ENCODE assay signal across 2 cellular contexts in genomic region chr17:647340-648197, GRCh38.
TF ChIP-seq lines count a peak whose summit lies in the region.

No MANE protein-coding gene starts in this region.

TF ChIP-seq in GM23338, 12 proteins besides CTCF, POLR2A, EP300 and RAD21:
- TF ChIP-seq EZH2 (IDR thresholded peaks at IDR 0.05; ENCODE audit: low read depth, unreplicated experiment): no peak
- TF ChIP-seq ETS1 (IDR thresholded peaks at IDR 0.05): no peak
- TF ChIP-seq POLR2AphosphoS5 (IDR thresholded peaks at IDR 0.05; ENCODE audit: low read depth): no peak
- TF ChIP-seq EZH2phosphoT487 (IDR thresholded peaks at IDR 0.05; ENCODE audit: unreplicated experiment): no peak
- no peak for TF ChIP-seq ZNF462 (CRISPR knock-in tag; IDR thresholded peaks at IDR 0.05)
- TF ChIP-seq JUNB (IDR thresholded peaks at IDR 0.05; ENCODE audit: unreplicated experiment): no peak
- TF ChIP-seq CREB1 (CRISPR knock-in tag; IDR thresholded peaks at IDR 0.05; ENCODE audit: low read depth): no peak
- no peak for TF ChIP-seq STAT1 (IDR thresholded peaks at IDR 0.05; ENCODE audit: unreplicated experiment)
- TF ChIP-seq ZNF331 (CRISPR knock-in tag; IDR thresholded peaks at IDR 0.05; ENCODE audit: low read depth): no peak
- TF ChIP-seq NANOG (IDR thresholded peaks at IDR 0.05; ENCODE audit: borderline replicate concordance): no peak
- no peak for TF ChIP-seq REST (IDR thresholded peaks at IDR 0.05; ENCODE audit: unreplicated experiment)
TF ChIP-seq in GM23338: peak in this region for 0.

TF ChIP-seq in H1, 55 proteins besides CTCF, POLR2A, EP300 and RAD21:
- TF ChIP-seq SP4 (IDR thresholded peaks at IDR 0.05; ENCODE audit: low read length): no peak
- no peak for TF ChIP-seq SUZ12 (IDR thresholded peaks at IDR 0.05; ENCODE audit: low read length)
- TF ChIP-seq NANOG (IDR thresholded peaks at IDR 0.05; ENCODE audit: insufficient read depth, low read depth, low read length, poor library complexity, severe bottlenecking): no peak
- TF ChIP-seq POU5F1 (IDR thresholded peaks at IDR 0.05; ENCODE audit: low read depth, low read length): no peak
- no peak for TF ChIP-seq BACH1 (IDR thresholded peaks at IDR 0.05; ENCODE audit: low read length)
- TF ChIP-seq CBX5 (IDR thresholded peaks at IDR 0.05; ENCODE audit: low read depth, low read length): no peak
- TF ChIP-seq POLR2AphosphoS5 (IDR thresholded peaks at IDR 0.05; ENCODE audit: low read depth, low read length): no peak
- TF ChIP-seq KDM5A (IDR thresholded peaks at IDR 0.05; ENCODE audit: low read length): no peak
- TF ChIP-seq ATF3 (IDR thresholded peaks at IDR 0.05; ENCODE audit: insufficient read depth, low read depth, low read length): no peak
- TF ChIP-seq EZH2 (IDR thresholded peaks at IDR 0.05; ENCODE audit: low read depth, low read length, severe bottlenecking): no peak
- no peak for TF ChIP-seq CREB1 (IDR thresholded peaks at IDR 0.05)
- TF ChIP-seq KDM1A (IDR thresholded peaks at IDR 0.05; ENCODE audit: borderline replicate concordance, low read length): no peak
- TF ChIP-seq ATF2 (IDR thresholded peaks at IDR 0.05; ENCODE audit: low read length): no peak
- TF ChIP-seq BCL11A (IDR thresholded peaks at IDR 0.05; ENCODE audit: low read depth in 2 of 2, low read length in 2 of 2): no peak
- no peak for TF ChIP-seq SP1 (IDR thresholded peaks at IDR 0.05; ENCODE audit: low read depth, low read length)
- TF ChIP-seq RFX5 (IDR thresholded peaks at IDR 0.05; ENCODE audit: borderline replicate concordance, low read depth, low read length): no peak
TF ChIP-seq in H1: peak in this region for 0.
